ENCODE assay signal across 1 cellular context in the genomic region with DNA sequence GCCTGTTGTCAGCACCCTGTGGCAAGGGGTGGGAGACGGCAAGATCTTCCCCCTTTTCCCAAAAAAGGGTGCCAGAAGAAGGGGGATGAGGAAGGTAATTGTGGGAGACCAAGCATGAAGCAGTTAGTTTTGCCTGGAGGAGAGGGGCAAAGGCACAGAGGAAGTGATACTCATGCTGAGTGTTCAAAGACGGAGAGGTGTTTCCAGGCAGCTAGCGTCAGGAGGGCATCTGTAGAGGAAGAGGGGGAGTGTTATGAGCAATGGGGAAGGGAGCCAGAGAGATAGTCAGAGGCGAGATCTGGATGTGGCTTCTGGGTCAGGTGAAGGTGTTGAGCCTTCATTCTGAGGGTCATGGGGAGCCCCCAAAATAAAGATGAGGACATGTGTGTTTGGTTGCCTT.
TF ChIP-seq lines count a peak whose summit lies in the region.

No MANE protein-coding gene starts in this region.

TF ChIP-seq in GM12878, 131 proteins besides CTCF, POLR2A, EP300 and RAD21 (continued from another document):
- TF ChIP-seq, protein P1, sequence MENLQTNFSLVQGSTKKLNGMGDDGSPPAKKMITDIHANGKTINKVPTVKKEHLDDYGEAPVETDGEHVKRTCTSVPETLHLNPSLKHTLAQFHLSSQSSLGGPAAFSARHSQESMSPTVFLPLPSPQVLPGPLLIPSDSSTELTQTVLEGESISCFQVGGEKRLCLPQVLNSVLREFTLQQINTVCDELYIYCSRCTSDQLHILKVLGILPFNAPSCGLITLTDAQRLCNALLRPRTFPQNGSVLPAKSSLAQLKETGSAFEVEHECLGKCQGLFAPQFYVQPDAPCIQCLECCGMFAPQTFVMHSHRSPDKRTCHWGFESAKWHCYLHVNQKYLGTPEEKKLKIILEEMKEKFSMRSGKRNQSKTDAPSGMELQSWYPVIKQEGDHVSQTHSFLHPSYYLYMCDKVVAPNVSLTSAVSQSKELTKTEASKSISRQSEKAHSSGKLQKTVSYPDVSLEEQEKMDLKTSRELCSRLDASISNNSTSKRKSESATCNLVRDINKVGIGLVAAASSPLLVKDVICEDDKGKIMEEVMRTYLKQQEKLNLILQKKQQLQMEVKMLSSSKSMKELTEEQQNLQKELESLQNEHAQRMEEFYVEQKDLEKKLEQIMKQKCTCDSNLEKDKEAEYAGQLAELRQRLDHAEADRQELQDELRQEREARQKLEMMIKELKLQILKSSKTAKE (IDR thresholded peaks at IDR 0.05; ENCODE audit: low read depth, poor library complexity, severe bottlenecking), result peak; percentile 65
- TF ChIP-seq RCOR1 (conservative IDR thresholded peaks at IDR 0.05; ENCODE audit: low read depth, low read length), result no peak
- TF ChIP-seq, protein P2, sequence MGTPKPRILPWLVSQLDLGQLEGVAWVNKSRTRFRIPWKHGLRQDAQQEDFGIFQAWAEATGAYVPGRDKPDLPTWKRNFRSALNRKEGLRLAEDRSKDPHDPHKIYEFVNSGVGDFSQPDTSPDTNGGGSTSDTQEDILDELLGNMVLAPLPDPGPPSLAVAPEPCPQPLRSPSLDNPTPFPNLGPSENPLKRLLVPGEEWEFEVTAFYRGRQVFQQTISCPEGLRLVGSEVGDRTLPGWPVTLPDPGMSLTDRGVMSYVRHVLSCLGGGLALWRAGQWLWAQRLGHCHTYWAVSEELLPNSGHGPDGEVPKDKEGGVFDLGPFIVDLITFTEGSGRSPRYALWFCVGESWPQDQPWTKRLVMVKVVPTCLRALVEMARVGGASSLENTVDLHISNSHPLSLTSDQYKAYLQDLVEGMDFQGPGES (IDR thresholded peaks at IDR 0.05), result no peak
- peak; percentile 39; the same call in 1 of the 2 replicates for TF ChIP-seq JUNB (IDR thresholded peaks at IDR 0.05)
- TF ChIP-seq, protein P3, sequence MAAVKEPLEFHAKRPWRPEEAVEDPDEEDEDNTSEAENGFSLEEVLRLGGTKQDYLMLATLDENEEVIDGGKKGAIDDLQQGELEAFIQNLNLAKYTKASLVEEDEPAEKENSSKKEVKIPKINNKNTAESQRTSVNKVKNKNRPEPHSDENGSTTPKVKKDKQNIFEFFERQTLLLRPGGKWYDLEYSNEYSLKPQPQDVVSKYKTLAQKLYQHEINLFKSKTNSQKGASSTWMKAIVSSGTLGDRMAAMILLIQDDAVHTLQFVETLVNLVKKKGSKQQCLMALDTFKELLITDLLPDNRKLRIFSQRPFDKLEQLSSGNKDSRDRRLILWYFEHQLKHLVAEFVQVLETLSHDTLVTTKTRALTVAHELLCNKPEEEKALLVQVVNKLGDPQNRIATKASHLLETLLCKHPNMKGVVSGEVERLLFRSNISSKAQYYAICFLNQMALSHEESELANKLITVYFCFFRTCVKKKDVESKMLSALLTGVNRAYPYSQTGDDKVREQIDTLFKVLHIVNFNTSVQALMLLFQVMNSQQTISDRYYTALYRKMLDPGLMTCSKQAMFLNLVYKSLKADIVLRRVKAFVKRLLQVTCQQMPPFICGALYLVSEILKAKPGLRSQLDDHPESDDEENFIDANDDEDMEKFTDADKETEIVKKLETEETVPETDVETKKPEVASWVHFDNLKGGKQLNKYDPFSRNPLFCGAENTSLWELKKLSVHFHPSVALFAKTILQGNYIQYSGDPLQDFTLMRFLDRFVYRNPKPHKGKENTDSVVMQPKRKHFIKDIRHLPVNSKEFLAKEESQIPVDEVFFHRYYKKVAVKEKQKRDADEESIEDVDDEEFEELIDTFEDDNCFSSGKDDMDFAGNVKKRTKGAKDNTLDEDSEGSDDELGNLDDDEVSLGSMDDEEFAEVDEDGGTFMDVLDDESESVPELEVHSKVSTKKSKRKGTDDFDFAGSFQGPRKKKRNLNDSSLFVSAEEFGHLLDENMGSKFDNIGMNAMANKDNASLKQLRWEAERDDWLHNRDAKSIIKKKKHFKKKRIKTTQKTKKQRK (IDR thresholded peaks at IDR 0.05; ENCODE audit: low read depth, low read length), result no peak
- TF ChIP-seq MXI1 (IDR thresholded peaks at IDR 0.05; ENCODE audit: low read depth, low read length), result no peak
- TF ChIP-seq ZBED1 (IDR thresholded peaks at IDR 0.05; ENCODE audit: borderline replicate concordance), result peak; percentile 72; the same call in 1 of the 2 replicates
- no peak for TF ChIP-seq ZNF384 (IDR thresholded peaks at IDR 0.05; ENCODE audit: borderline replicate concordance, low read depth, low read length)
- peak; percentile 36; the same call in 1 of the 2 replicates for TF ChIP-seq BACH1 (IDR thresholded peaks at IDR 0.05; ENCODE audit: borderline replicate concordance)
- no peak for TF ChIP-seq SMARCA5 (IDR thresholded peaks at IDR 0.05)
- TF ChIP-seq MYB (IDR thresholded peaks at IDR 0.05; ENCODE audit: borderline replicate concordance, low read depth, low read length), result no peak
- TF ChIP-seq RB1 (IDR thresholded peaks at IDR 0.05; ENCODE audit: borderline replicate concordance), result no peak
- TF ChIP-seq RBBP5 (conservative IDR thresholded peaks at IDR 0.05), result no peak
- TF ChIP-seq SUPT20H (IDR thresholded peaks at IDR 0.05; ENCODE audit: borderline replicate concordance, control insufficient read depth, low read depth, low read length), result no peak
- TF ChIP-seq, protein P4, sequence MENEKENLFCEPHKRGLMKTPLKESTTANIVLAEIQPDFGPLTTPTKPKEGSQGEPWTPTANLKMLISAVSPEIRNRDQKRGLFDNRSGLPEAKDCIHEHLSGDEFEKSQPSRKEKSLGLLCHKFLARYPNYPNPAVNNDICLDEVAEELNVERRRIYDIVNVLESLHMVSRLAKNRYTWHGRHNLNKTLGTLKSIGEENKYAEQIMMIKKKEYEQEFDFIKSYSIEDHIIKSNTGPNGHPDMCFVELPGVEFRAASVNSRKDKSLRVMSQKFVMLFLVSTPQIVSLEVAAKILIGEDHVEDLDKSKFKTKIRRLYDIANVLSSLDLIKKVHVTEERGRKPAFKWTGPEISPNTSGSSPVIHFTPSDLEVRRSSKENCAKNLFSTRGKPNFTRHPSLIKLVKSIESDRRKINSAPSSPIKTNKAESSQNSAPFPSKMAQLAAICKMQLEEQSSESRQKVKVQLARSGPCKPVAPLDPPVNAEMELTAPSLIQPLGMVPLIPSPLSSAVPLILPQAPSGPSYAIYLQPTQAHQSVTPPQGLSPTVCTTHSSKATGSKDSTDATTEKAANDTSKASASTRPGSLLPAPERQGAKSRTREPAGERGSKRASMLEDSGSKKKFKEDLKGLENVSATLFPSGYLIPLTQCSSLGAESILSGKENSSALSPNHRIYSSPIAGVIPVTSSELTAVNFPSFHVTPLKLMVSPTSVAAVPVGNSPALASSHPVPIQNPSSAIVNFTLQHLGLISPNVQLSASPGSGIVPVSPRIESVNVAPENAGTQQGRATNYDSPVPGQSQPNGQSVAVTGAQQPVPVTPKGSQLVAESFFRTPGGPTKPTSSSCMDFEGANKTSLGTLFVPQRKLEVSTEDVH (IDR thresholded peaks at IDR 0.05; ENCODE audit: low read depth, partially characterized antibody), result no peak
- peak; percentile 45 for TF ChIP-seq RUNX3 (IDR thresholded peaks at IDR 0.05; ENCODE audit: low read length)
- no peak for TF ChIP-seq NFXL1 (IDR thresholded peaks at IDR 0.05; ENCODE audit: borderline replicate concordance)
- TF ChIP-seq PAX8 (IDR thresholded peaks at IDR 0.05), result no peak
- TF ChIP-seq ATF7 (IDR thresholded peaks at IDR 0.05; ENCODE audit: low read depth), result peak; percentile 77
- TF ChIP-seq, protein P5, sequence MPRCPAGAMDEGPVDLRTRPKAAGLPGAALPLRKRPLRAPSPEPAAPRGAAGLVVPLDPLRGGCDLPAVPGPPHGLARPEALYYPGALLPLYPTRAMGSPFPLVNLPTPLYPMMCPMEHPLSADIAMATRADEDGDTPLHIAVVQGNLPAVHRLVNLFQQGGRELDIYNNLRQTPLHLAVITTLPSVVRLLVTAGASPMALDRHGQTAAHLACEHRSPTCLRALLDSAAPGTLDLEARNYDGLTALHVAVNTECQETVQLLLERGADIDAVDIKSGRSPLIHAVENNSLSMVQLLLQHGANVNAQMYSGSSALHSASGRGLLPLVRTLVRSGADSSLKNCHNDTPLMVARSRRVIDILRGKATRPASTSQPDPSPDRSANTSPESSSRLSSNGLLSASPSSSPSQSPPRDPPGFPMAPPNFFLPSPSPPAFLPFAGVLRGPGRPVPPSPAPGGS (IDR thresholded peaks at IDR 0.05; ENCODE audit: borderline replicate concordance, insufficient read depth, low read depth, low read length, poor library complexity, severe bottlenecking), result no peak
- TF ChIP-seq IKZF2 (IDR thresholded peaks at IDR 0.05), result peak; percentile 98
- TF ChIP-seq, protein P6, sequence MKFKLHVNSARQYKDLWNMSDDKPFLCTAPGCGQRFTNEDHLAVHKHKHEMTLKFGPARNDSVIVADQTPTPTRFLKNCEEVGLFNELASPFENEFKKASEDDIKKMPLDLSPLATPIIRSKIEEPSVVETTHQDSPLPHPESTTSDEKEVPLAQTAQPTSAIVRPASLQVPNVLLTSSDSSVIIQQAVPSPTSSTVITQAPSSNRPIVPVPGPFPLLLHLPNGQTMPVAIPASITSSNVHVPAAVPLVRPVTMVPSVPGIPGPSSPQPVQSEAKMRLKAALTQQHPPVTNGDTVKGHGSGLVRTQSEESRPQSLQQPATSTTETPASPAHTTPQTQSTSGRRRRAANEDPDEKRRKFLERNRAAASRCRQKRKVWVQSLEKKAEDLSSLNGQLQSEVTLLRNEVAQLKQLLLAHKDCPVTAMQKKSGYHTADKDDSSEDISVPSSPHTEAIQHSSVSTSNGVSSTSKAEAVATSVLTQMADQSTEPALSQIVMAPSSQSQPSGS (IDR thresholded peaks at IDR 0.05; ENCODE audit: low read length), result no peak
- no peak for TF ChIP-seq PML (IDR thresholded peaks at IDR 0.05; ENCODE audit: low read length)
- peak in 1 of 2 experiments; percentile 44; a peak in 1 of 4 replicates for TF ChIP-seq BHLHE40 (IDR thresholded peaks at IDR 0.05; ENCODE audit: borderline replicate concordance in 1 of 2, low read depth in 2 of 2, low read length in 1 of 2)
- peak; percentile 96 for TF ChIP-seq SPI1 (IDR thresholded peaks at IDR 0.05; ENCODE audit: borderline replicate concordance, insufficient read depth, low read depth, low read length)
- TF ChIP-seq CREM (IDR thresholded peaks at IDR 0.05; ENCODE audit: low read depth), result peak; percentile 59; the same call in 1 of the 2 replicates
- no peak for TF ChIP-seq KAT2A (conservative IDR thresholded peaks at IDR 0.05; ENCODE audit: control insufficient read depth, low read depth, low read length)
- TF ChIP-seq, protein P7, sequence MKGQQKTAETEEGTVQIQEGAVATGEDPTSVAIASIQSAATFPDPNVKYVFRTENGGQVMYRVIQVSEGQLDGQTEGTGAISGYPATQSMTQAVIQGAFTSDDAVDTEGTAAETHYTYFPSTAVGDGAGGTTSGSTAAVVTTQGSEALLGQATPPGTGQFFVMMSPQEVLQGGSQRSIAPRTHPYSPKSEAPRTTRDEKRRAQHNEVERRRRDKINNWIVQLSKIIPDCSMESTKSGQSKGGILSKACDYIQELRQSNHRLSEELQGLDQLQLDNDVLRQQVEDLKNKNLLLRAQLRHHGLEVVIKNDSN (IDR thresholded peaks at IDR 0.05; ENCODE audit: borderline replicate concordance, extremely low read length, insufficient read depth, low read depth, low read length), result no peak
- TF ChIP-seq ZZZ3 (IDR thresholded peaks at IDR 0.05; ENCODE audit: control insufficient read depth, insufficient read length, low read depth), result no peak
- TF ChIP-seq BCL11A (IDR thresholded peaks at IDR 0.05; ENCODE audit: low read depth, low read length), result peak; percentile 43; the same call in 1 of the 2 replicates
- TF ChIP-seq, protein P8, sequence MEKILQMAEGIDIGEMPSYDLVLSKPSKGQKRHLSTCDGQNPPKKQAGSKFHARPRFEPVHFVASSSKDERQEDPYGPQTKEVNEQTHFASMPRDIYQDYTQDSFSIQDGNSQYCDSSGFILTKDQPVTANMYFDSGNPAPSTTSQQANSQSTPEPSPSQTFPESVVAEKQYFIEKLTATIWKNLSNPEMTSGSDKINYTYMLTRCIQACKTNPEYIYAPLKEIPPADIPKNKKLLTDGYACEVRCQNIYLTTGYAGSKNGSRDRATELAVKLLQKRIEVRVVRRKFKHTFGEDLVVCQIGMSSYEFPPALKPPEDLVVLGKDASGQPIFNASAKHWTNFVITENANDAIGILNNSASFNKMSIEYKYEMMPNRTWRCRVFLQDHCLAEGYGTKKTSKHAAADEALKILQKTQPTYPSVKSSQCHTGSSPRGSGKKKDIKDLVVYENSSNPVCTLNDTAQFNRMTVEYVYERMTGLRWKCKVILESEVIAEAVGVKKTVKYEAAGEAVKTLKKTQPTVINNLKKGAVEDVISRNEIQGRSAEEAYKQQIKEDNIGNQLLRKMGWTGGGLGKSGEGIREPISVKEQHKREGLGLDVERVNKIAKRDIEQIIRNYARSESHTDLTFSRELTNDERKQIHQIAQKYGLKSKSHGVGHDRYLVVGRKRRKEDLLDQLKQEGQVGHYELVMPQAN (conservative IDR thresholded peaks at IDR 0.05), result no peak
- no peak for TF ChIP-seq SMAD1 (IDR thresholded peaks at IDR 0.05; ENCODE audit: low read depth, partially characterized antibody)
- TF ChIP-seq, protein P9, sequence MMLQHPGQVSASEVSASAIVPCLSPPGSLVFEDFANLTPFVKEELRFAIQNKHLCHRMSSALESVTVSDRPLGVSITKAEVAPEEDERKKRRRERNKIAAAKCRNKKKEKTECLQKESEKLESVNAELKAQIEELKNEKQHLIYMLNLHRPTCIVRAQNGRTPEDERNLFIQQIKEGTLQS (IDR thresholded peaks at IDR 0.05; ENCODE audit: borderline replicate concordance, extremely low read depth, low read depth, low read length), result no peak
- TF ChIP-seq, protein P10, sequence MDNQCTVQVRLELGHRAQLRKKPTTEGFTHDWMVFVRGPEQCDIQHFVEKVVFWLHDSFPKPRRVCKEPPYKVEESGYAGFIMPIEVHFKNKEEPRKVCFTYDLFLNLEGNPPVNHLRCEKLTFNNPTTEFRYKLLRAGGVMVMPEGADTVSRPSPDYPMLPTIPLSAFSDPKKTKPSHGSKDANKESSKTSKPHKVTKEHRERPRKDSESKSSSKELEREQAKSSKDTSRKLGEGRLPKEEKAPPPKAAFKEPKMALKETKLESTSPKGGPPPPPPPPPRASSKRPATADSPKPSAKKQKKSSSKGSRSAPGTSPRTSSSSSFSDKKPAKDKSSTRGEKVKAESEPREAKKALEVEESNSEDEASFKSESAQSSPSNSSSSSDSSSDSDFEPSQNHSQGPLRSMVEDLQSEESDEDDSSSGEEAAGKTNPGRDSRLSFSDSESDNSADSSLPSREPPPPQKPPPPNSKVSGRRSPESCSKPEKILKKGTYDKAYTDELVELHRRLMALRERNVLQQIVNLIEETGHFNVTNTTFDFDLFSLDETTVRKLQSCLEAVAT (IDR thresholded peaks at IDR 0.05), result peak; percentile 80
- peak; percentile 55 for TF ChIP-seq ZNF217 (IDR thresholded peaks at IDR 0.05)
